ENCODE assay signal across 16 cellular contexts in the genomic region with DNA sequence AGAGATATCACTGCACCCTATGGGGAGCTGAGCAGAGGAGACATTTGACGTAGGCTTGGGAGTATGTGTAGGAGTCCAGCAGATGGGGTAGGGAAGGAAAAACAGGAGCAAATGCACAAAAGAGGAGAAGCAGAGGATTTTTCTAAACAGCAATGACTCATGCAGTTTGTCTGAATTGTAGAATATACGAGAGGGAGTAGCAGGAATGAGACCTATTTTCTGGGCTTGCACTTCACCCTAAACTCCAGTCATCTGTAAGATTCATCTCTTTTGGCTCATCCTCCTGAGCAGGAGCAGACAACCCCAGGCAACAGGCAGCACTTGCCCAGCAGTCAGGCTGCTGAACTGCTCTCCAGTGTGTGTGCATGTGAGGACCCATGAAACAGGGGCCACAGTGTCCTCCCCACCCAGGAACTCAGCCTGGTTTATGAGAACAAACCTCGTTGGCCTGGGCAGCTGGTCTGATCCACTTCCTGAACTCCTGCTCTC.
DNase-seq lines count a peak whose midpoint lies in the region; ATAC-seq, FAIRE-seq and TF ChIP-seq lines count a peak whose summit lies in the region.
"Had no signal": no experiment of that assay in that cellular context is flagged by ENCODE, and none has a peak within 500 bp of the region (broad histone marks: within the 10 kb centered on the region; RNA-seq: fewer than 3 reads in every experiment).

No MANE protein-coding gene starts in this region.

- H3K4me1 ChIP-seq in gastroesophageal sphincter: peaks cover 2 to 83% (median 25%) of the 10 kb centered on the region in 3 donors
- H3K4me1 ChIP-seq in sigmoid colon: peaks cover 0 to 91% (median 84%) of the 10 kb centered on the region in 4 donors
- H3K4me1 ChIP-seq in SJCRH30: peaks cover 43% of the 10 kb centered on the region
- H3K4me1 ChIP-seq: HAP-1 had no signal

- H3K4me3 ChIP-seq in gastroesophageal sphincter: no peak overlapping the region
- no peak overlapping the region for H3K4me3 ChIP-seq in sigmoid colon
- no peak overlapping the region for H3K4me3 ChIP-seq in SJCRH30
- H3K4me3 ChIP-seq: HAP-1, pancreas had no signal

- H3K27ac ChIP-seq in gastroesophageal sphincter (peak overlapping the region in 3 of 4 donors; percentile 71 to 84 (median 80)), sigmoid colon (peak overlapping the region; percentile 50 to 88 (median 82)), SJCRH30 (no peak overlapping the region)
- H3K27ac ChIP-seq: C4-2B, pancreas had no signal

- H3K9me3 ChIP-seq in gastroesophageal sphincter (no peaks in the 10 kb centered on the region), sigmoid colon (no peaks in the 10 kb centered on the region), SJCRH30 (replicated peaks) (peaks cover 7% of the 10 kb centered on the region; the same call in 1 of the 2 replicates)
- H3K9me3 ChIP-seq: HAP-1, pancreas had no signal

- DNase-seq in EH (ENCODE audit: low read depth) (peak; percentile 84), sigmoid colon (peak; percentile 81), urothelium cell line (ENCODE audit: low spot score) (no peak), mesenteric fat pad (ENCODE audit: low spot score) (no peak), SJCRH30 (no peak), ACHN (no peak)
- DNase-seq: activated CD4-positive, alpha-beta memory T cell treated with anti-CD3 and anti-CD28 coated beads for 36 hours; endodermal cell; GF-D8; hippocampal formation; pancreas had no signal

- intact Hi-C loops in sigmoid colon (cut with DNase I): loop anchor here (5.0 kb wide), 1 partner anchor 34 kb away; no protein-coding TSS in a partner anchor

- no peak for TF ChIP-seq POLR2A in gastroesophageal sphincter (IDR thresholded peaks at IDR 0.05)
- TF ChIP-seq POLR2A in sigmoid colon (IDR thresholded peaks at IDR 0.05): no peak

- TF ChIP-seq CTCF in gastroesophageal sphincter (IDR thresholded peaks at IDR 0.05) (no peak), sigmoid colon (IDR thresholded peaks at IDR 0.05) (no peak)

- in situ Hi-C loops in ACHN (cut with HindIII; ENCODE audit: low pct_ligation_motif_present, low pct_unique_long_range_greater_than_20kb, low sequenced_read_pairs): no loop called here

- FAIRE-seq in urothelium cell line (lab: Jason Lieb, UNC): no peak
- FAIRE-seq: pancreas, RCC 7860 had no signal

- ATAC-seq in SK-N-SH treated with all-trans-retinoic acid at 6 μM for 48 hours: peak; percentile 37
- ATAC-seq in gastroesophageal sphincter: no peak
- ATAC-seq: pancreas had no signal

- no peak for TF ChIP-seq EP300 in gastroesophageal sphincter (IDR thresholded peaks at IDR 0.05)
- peak in 2 of 4 donors; percentile 15 to 58 for TF ChIP-seq EP300 in sigmoid colon (IDR thresholded peaks at IDR 0.05)

- 43% methylated on average over 1 to 2 of the region's 3 CpGs for WGBS in gastroesophageal sphincter (ENCODE audit: low coverage in 1 of 2), 2 donors
- WGBS in sigmoid colon, 2 donors: 53 to 61% methylated on average over 3 of the region's 3 CpGs

- H3K36me3 ChIP-seq in gastroesophageal sphincter (no peaks in the 10 kb centered on the region), sigmoid colon (no peaks in the 10 kb centered on the region), SJCRH30 (no peaks in the 10 kb centered on the region)
- H3K36me3 ChIP-seq: HAP-1, pancreas had no signal

- H3K27me3 ChIP-seq in gastroesophageal sphincter: no peaks in the 10 kb centered on the region
- no peaks in the 10 kb centered on the region for H3K27me3 ChIP-seq in sigmoid colon
- no peaks in the 10 kb centered on the region for H3K27me3 ChIP-seq in SJCRH30
- H3K27me3 ChIP-seq: pancreas had no signal

TF ChIP-seq in SK-N-SH treated with all-trans-retinoic acid at 6 μM for 48 hours, 23 proteins besides CTCF, POLR2A, EP300 and RAD21:
- peak; percentile 95 for TF ChIP-seq ZFP3 (CRISPR knock-in tag; IDR thresholded peaks at IDR 0.05)
- TF ChIP-seq ESRRG (CRISPR knock-in tag; IDR thresholded peaks at IDR 0.05): no peak

Comparison
In these comparisons a context has a peak if more than half of its experiments do, and no peak if none do; other contexts are left out.
1. DNase-seq: peak in EH (single experiment) and sigmoid colon (single experiment); none in urothelium cell line (single experiment), mesenteric fat pad (single experiment), SJCRH30 (0 of 2) and ACHN (single experiment).